Comparison of ENCODE assay signal across 8 cellular contexts in the genomic region with DNA sequence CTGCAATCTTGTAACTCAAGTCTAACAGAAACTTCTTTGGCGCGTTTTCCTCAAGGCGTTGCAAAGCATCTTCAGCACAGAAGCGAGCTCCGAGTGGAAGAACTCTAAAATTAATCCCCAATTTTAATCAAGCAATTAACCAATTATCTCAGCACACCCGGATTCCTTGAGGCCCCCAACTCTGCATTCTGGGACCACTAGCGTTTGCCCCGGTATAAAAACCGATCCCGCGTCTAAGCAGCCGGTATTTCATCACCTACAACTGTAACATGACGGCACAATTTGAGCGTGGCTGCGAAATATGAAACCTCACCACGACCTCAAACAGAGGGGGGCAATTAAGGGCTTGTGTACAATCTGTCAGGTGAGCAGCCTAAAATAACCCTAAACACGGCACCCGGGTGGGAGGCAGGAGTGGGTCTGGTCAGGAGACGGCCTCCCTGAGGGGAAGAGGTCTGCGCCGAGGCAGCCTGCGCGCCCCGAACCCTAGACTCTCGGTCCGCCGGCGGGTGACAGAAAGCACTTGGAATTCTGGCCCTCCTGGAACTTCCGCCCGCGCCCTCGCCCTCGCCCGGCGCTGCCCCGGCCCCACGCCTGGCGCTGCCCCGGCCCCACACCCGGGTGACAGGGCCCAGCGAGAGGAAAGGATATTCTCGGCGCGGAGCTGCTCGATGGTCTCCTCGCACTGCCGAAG.
DNase-seq lines count a peak whose midpoint lies in the region; ATAC-seq lines count a peak whose summit lies in the region.

No MANE protein-coding gene starts in this region.

- H3K4me3 Mint-ChIP-seq in stimulated activated naive CD8-positive, alpha-beta T cell treated with anti-CD3 and anti-CD28 coated beads, Interleukin-15, Interleukin-2, amounts not matched to agents 100 ng/mL and 50 ng/mL, for 24 hours: peak overlapping the region; percentile 99

- H3K4me3 ChIP-seq in mucosa of rectum (ENCODE audit: low read length in 2 of 2): peak overlapping the region; percentile 84 to 87

- H3K4me1 ChIP-seq in mucosa of rectum (ENCODE audit: control insufficient read depth in 2 of 2, insufficient read depth in 2 of 2, low read length in 2 of 2): peaks cover 5 to 8% of the 10 kb centered on the region in 2 donors

- peak overlapping the region; percentile 96 for H3K27ac Mint-ChIP-seq in stimulated activated naive CD8-positive, alpha-beta T cell treated with anti-CD3 and anti-CD28 coated beads, Interleukin-15, Interleukin-2, amounts not matched to agents 100 ng/mL and 50 ng/mL, for 24 hours

- H3K9me3 ChIP-seq in mucosa of rectum (ENCODE audit: control insufficient read depth in 2 of 2, low read length in 2 of 2): no peaks in the 10 kb centered on the region

- H3K9me3 Mint-ChIP-seq in stimulated activated naive CD8-positive, alpha-beta T cell treated with anti-CD3 and anti-CD28 coated beads, Interleukin-15, Interleukin-2, amounts not matched to agents 100 ng/mL and 50 ng/mL, for 24 hours: no peaks in the 10 kb centered on the region

- DNase-seq in AML-193 (lab: John Stamatoyannopoulos, UW) (peak; percentile 34 to 48), NCI-H748 (lab: John Stamatoyannopoulos, UW; ENCODE audit: unreplicated experiment) (peak; percentile 80), epithelial cell of prostate (ENCODE audit: low read depth, low spot score) (no peak)
- DNase-seq in activated CD8-positive, alpha-beta memory T cell treated with anti-CD3 and anti-CD28 coated beads, Interleukin-2, amount 50 U/mL, for 4 hours: peak; percentile 42

- ATAC-seq in GM19328 (IDR thresholded peaks at IDR 0.05; ENCODE audit: unreplicated experiment) (peak; percentile 10), HG03457 (IDR thresholded peaks at IDR 0.05; ENCODE audit: unreplicated experiment) (peak; percentile 16)

- H3K27me3 ChIP-seq in mucosa of rectum (ENCODE audit: control insufficient read depth in 2 of 2, insufficient read depth in 2 of 2, low read length in 2 of 2): no peaks in the 10 kb centered on the region

- peaks cover 16 to 26% of the 10 kb centered on the region in 2 donors for H3K36me3 ChIP-seq in mucosa of rectum (ENCODE audit: control insufficient read depth in 2 of 2, insufficient read depth in 2 of 2, low read length in 2 of 2)

- H3K4me1 Mint-ChIP-seq in stimulated activated naive CD8-positive, alpha-beta T cell treated with anti-CD3 and anti-CD28 coated beads, Interleukin-15, Interleukin-2, amounts not matched to agents 100 ng/mL and 50 ng/mL, for 24 hours (ENCODE audit: low read depth): peaks cover 39% of the 10 kb centered on the region

- peaks cover 41% of the 10 kb centered on the region for H3K36me3 Mint-ChIP-seq in stimulated activated naive CD8-positive, alpha-beta T cell treated with anti-CD3 and anti-CD28 coated beads, Interleukin-15, Interleukin-2, amounts not matched to agents 100 ng/mL and 50 ng/mL, for 24 hours (ENCODE audit: low read depth)

- peak overlapping the region; percentile 93 to 96 for H3K9ac ChIP-seq in mucosa of rectum (ENCODE audit: low read depth in 1 of 2, low read length in 2 of 2)

- H3K27me3 Mint-ChIP-seq in stimulated activated naive CD8-positive, alpha-beta T cell treated with anti-CD3 and anti-CD28 coated beads, Interleukin-15, Interleukin-2, amounts not matched to agents 100 ng/mL and 50 ng/mL, for 24 hours: no peaks in the 10 kb centered on the region

- peak overlapping the region; percentile 98 for H3K27ac ChIP-seq in epithelial cell of prostate
- H3K27ac ChIP-seq in mucosa of rectum (ENCODE audit: low read depth in 2 of 2, low read length in 2 of 2): peak overlapping the region; percentile 98 to 99
